ENCODE assay signal across 25 cellular contexts in the genomic region with DNA sequence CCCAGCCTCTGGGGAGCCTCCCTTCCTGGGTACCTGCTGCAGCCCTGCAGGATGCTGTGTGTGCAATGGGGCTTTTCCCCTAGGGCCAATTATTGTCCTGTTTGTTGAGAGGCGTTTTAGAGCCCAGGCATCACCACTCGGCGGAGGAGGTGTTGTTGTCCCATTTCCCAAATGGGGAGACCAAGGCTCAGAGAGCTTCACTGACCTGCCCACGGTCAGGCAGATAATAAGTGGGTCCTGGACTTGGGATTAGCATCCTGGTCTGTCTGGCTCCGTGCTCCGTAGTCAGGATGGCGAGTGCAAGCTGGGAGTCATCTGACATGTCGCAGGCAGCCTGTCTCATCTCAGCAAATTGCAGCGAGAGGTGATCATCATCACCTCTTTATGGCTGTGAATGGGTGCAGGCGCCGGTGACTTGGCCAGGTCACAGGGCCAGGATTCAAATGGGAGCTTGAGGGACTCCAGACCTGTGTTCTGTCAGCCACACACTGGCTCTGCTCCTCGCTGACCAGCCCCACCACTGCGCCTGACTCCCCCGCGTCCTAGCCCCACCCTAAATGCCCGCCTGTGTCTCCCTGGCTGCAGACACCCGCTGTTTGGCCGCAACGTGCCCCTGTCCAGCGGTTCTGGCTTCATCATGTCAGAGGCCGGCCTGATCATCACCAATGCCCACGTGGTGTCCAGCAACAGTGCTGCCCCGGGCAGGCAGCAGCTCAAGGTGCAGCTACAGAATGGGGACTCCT. TPM values are rescaled to one million over a fixed set of nuclear protein-coding genes. Genes with fewer than 3 reads are reported as not detected.
DNase-seq lines count a peak whose midpoint lies in the region; ATAC-seq, FAIRE-seq and TF ChIP-seq lines count a peak whose summit lies in the region.
"Had no signal": no experiment of that assay in that cellular context is flagged by ENCODE, and none has a peak within 500 bp of the region (broad histone marks: within the 10 kb centered on the region; RNA-seq: fewer than 3 reads in every experiment).

No MANE protein-coding gene starts in this region.

- H3K27me3 ChIP-seq in heart left ventricle: no peaks in the 10 kb centered on the region
- no peaks in the 10 kb centered on the region for H3K27me3 ChIP-seq in sigmoid colon
- H3K27me3 ChIP-seq in GM23248 (replicated peaks; ENCODE audit: insufficient read depth): no peaks in the 10 kb centered on the region
- H3K27me3 ChIP-seq: BE2C had no signal

- peak overlapping the region in 10 of 12 donors; percentile 32 to 84 (median 59) for H3K27ac ChIP-seq in heart left ventricle
- H3K27ac ChIP-seq in kidney (ENCODE audit: low read depth in 2 of 2, low read length in 2 of 2): no peak overlapping the region
- peak overlapping the region in 3 of 4 donors; percentile 4 to 39 (median 6) for H3K27ac ChIP-seq in sigmoid colon
- no peak overlapping the region for H3K27ac ChIP-seq in GM23248
- H3K27ac ChIP-seq: SJCRH30 had no signal

- POLR2A ChIA-PET in activated CD8-positive, alpha-beta T cell treated with anti-CD3 and anti-CD28 coated beads, Interleukin-2, amount 10 ng/mL, durations not matched to agents 7 days and 5 days (lab: Charles Lee): no interaction called here

- peak; percentile 82 to 90 (median 86) for ATAC-seq in heart left ventricle
- ATAC-seq in activated CD8-positive, alpha-beta T cell treated with anti-CD3 and anti-CD28 coated beads, Interleukin-2, amount 10 ng/mL, durations not matched to agents 7 days and 5 days: no peak
- ATAC-seq: GM12878, GM23338, Panc1 had no signal

- no peaks in the 10 kb centered on the region for H4K20me1 ChIP-seq in GM23248 (ENCODE audit: insufficient read depth)

- H3K9me3 ChIP-seq in heart left ventricle: no peaks in the 10 kb centered on the region
- H3K9me3 ChIP-seq in kidney (ENCODE audit: control insufficient read depth in 1 of 2, low read length in 2 of 2): no peaks in the 10 kb centered on the region
- H3K9me3 ChIP-seq in sigmoid colon: no peaks in the 10 kb centered on the region
- no peaks in the 10 kb centered on the region for H3K9me3 ChIP-seq in GM23248 (ENCODE audit: low read depth)
- H3K9me3 ChIP-seq: BE2C, HAP-1, SJCRH30 had no signal

- H3K4me3 Mint-ChIP-seq in activated CD8-positive, alpha-beta T cell treated with anti-CD3 and anti-CD28 coated beads, Interleukin-2, amount 10 ng/mL, durations not matched to agents 7 days and 5 days: no peak overlapping the region
- H3K4me3 Mint-ChIP-seq: CD4-positive, alpha-beta T cell; GM23338 had no signal

- in situ Hi-C loops in GM23248 (cut with MboI): no loop called here

- H3F3A ChIP-seq in GM23248 (ENCODE audit: insufficient read depth): no peaks in the 10 kb centered on the region

- H3K9ac ChIP-seq in kidney (ENCODE audit: low read length in 2 of 2) (no peak overlapping the region), GM23248 (no peak overlapping the region)

- WGBS in heart left ventricle, 4 donors: 48 to 69% (median 61%) methylated on average over 23 of the region's 23 CpGs
- WGBS in sigmoid colon, 2 donors: 76 to 86% methylated on average over 23 of the region's 23 CpGs
- 85 to 86% methylated on average over 22 to 23 of the region's 23 CpGs for WGBS in GM23248 (ENCODE audit: low coverage in 1 of 2, low lambda C conversion rate in 2 of 2, missing lambda C conversion rate in 2 of 2), 2 experiments

- TF ChIP-seq CTCF in heart left ventricle (IDR thresholded peaks at IDR 0.05): no peak
- no peak for TF ChIP-seq CTCF in kidney (IDR thresholded peaks at IDR 0.05; ENCODE audit: borderline replicate concordance, extremely low read depth, insufficient read depth)
- TF ChIP-seq CTCF in sigmoid colon (IDR thresholded peaks at IDR 0.05): no peak

- H3K4me1 ChIP-seq in heart left ventricle: peaks cover 0 to 35% (median 19%) of the 10 kb centered on the region in 12 donors
- no peaks in the 10 kb centered on the region for H3K4me1 ChIP-seq in kidney (ENCODE audit: control insufficient read depth in 1 of 2, insufficient read depth in 1 of 2, low read depth in 1 of 2, low read length in 2 of 2)
- peaks cover 0 to 26% (median 20%) of the 10 kb centered on the region in 4 donors for H3K4me1 ChIP-seq in sigmoid colon
- H3K4me1 ChIP-seq in GM23248 (ENCODE audit: insufficient read depth): no peaks in the 10 kb centered on the region
- H3K4me1 ChIP-seq: HAP-1 had no signal

- no peak overlapping the region for H3K27ac Mint-ChIP-seq in activated CD8-positive, alpha-beta T cell treated with anti-CD3 and anti-CD28 coated beads, Interleukin-2, amount 10 ng/mL, durations not matched to agents 7 days and 5 days
- H3K27ac Mint-ChIP-seq: CD4-positive, alpha-beta T cell; GM23338 had no signal

- peaks cover 0 to 26% (median 0%) of the 10 kb centered on the region in 9 donors for H3K36me3 ChIP-seq in heart left ventricle
- no peaks in the 10 kb centered on the region for H3K36me3 ChIP-seq in kidney (ENCODE audit: control insufficient read depth in 1 of 2, insufficient read depth in 2 of 2, low read length in 2 of 2)
- no peaks in the 10 kb centered on the region for H3K36me3 ChIP-seq in sigmoid colon
- H3K36me3 ChIP-seq in GM23248 (ENCODE audit: low read depth): no peaks in the 10 kb centered on the region
- H3K36me3 ChIP-seq: BE2C, HAP-1, SJCRH30 had no signal

- FAIRE-seq in kidney (lab: Jason Lieb, UNC): no peak
- FAIRE-seq: A204.1, GM12878 had no signal

- no peaks in the 10 kb centered on the region for H3K27me3 Mint-ChIP-seq in activated CD8-positive, alpha-beta T cell treated with anti-CD3 and anti-CD28 coated beads, Interleukin-2, amount 10 ng/mL, durations not matched to agents 7 days and 5 days (ENCODE audit: low read depth)
- H3K27me3 Mint-ChIP-seq: CD4-positive, alpha-beta T cell had no signal

- peak; percentile 76 for DNase-seq in SK-N-DZ (ENCODE audit: low spot score)
- DNase-seq in heart left ventricle: peak; percentile 67 to 89 (median 81)
- DNase-seq in kidney: peak; percentile 55
- peak; percentile 79 for DNase-seq in sigmoid colon
- no peak for DNase-seq in activated CD8-positive, alpha-beta T cell treated with anti-CD3 and anti-CD28 coated beads, Interleukin-2, amount 10 ng/mL, durations not matched to agents 7 days and 5 days
- DNase-seq in GM23248: no peak
- no peak for DNase-seq in AG08396 (ENCODE audit: low spot score)
- DNase-seq: BE2C; CD4-positive, alpha-beta T cell; COR-L47; DMS 273 treated with DMSO at 0.1 percent for 48 hours; DND-41; MV-4-11; NCI-H1105 treated with DMSO at 0.1 percent for 48 hours; NCI-H2029 treated with DMSO at 0.1 percent for 48 hours; NCI-H226; NCI-H524; NCI-H774; NK-92 treated with Interleukin-12 subunit alpha and Interleukin-12 subunit beta, amount 100 ng/mL, for 24 hours; SJCRH30 had no signal

- no peaks in the 10 kb centered on the region for H3K9me3 Mint-ChIP-seq in activated CD8-positive, alpha-beta T cell treated with anti-CD3 and anti-CD28 coated beads, Interleukin-2, amount 10 ng/mL, durations not matched to agents 7 days and 5 days (ENCODE audit: insufficient read depth)
- H3K9me3 Mint-ChIP-seq: CD4-positive, alpha-beta T cell; GM23338 had no signal

- H3K4me3 ChIP-seq in heart left ventricle (no peak overlapping the region), kidney (ENCODE audit: low read length in 2 of 2) (no peak overlapping the region), sigmoid colon (no peak overlapping the region), GM23248 (no peak overlapping the region)
- H3K4me3 ChIP-seq: GM12878, GM23338, HAP-1, SJCRH30 had no signal

- no peaks in the 10 kb centered on the region for H3K36me3 Mint-ChIP-seq in activated CD8-positive, alpha-beta T cell treated with anti-CD3 and anti-CD28 coated beads, Interleukin-2, amount 10 ng/mL, durations not matched to agents 7 days and 5 days (ENCODE audit: low read depth)

- H3K9me2 ChIP-seq in GM23248 (ENCODE audit: insufficient read depth): no peaks in the 10 kb centered on the region

- no peaks in the 10 kb centered on the region for H3K4me1 Mint-ChIP-seq in activated CD8-positive, alpha-beta T cell treated with anti-CD3 and anti-CD28 coated beads, Interleukin-2, amount 10 ng/mL, durations not matched to agents 7 days and 5 days (ENCODE audit: low read depth)
- H3K4me1 Mint-ChIP-seq: GM23338 had no signal

- CTCF ChIA-PET in activated CD8-positive, alpha-beta T cell treated with anti-CD3 and anti-CD28 coated beads, Interleukin-2, amount 10 ng/mL, durations not matched to agents 7 days and 5 days (lab: Charles Lee): no interaction called here

- intact Hi-C loops in heart left ventricle (cut with DNase I): loop anchor here in 2 of 10 donors (1.0 to 2.0 kb wide), 2 partner anchors 33 kb away; no protein-coding TSS in a partner anchor
- intact Hi-C loops in kidney (cut with DNase I): no loop called here
- intact Hi-C loops in sigmoid colon (cut with DNase I): no loop called here

- no peak overlapping the region for H3K4me2 ChIP-seq in GM23248 (ENCODE audit: unreplicated experiment)
- H3K4me2 ChIP-seq: GM23338 had no signal

- H3K79me2 ChIP-seq in GM23248 (ENCODE audit: insufficient read depth): no peaks in the 10 kb centered on the region

- no peak overlapping the region for H2AFZ ChIP-seq in GM23248
- H2AFZ ChIP-seq: GM23338 had no signal

- TF ChIP-seq EP300 in sigmoid colon (IDR thresholded peaks at IDR 0.05): peak in 1 of 4 donors; percentile 49

- TF ChIP-seq POLR2A in heart left ventricle (IDR thresholded peaks at IDR 0.05) (no peak), sigmoid colon (IDR thresholded peaks at IDR 0.05) (no peak)

RNA-seq across cellular contexts. Expression of gene HTRA3, which starts 16.6 kb away (rescaled TPM):
- 4.2 and 4.8 TPM in 2 replicates for polyA plus RNA-seq in SK-N-DZ (2014; cell fraction: cytosol; rRNA removed)
- polyA plus RNA-seq in SK-N-DZ (2014; cell fraction: nucleus; rRNA removed): 2.0 and 3.1 TPM in 2 replicates
- total RNA-seq in heart left ventricle (10 to 100 TPM; 26.8 to 84.6 (median 55.0) TPM), kidney (1.7 TPM), sigmoid colon (10 to 100 TPM; 14.5 to 49.6 (median 32.1) TPM)
- polyA plus RNA-seq in heart left ventricle (10 to 100 TPM; 28.9 to 50.1 TPM), kidney (ENCODE audit: insufficient read depth, low read depth, low replicate concordance) (6.5 TPM), sigmoid colon (1 to 10 TPM; 1.2 to 5.0 (median 3.6) TPM), GM23248 (2016; fragmentation: Nextera tagmentation; extraction: Ambion mirVana) (5.2 and 5.7 TPM in 2 replicates)
- not detected for total RNA-seq in activated CD8-positive, alpha-beta T cell treated with anti-CD3 and anti-CD28 coated beads, Interleukin-2, amount 10 ng/mL, durations not matched to agents 7 days and 5 days
- total RNA-seq in GM23248 (2014; rRNA removed; shearing (Covaris generic)): 3.2 and 5.9 TPM in 2 replicates
- total RNA-seq: CD4-positive, alpha-beta T cell had no signal

Comparison
In these comparisons a context has a peak if more than half of its experiments do, and no peak if none do; other contexts are left out.
1. DNase-seq: peak in SK-N-DZ (single experiment), heart left ventricle (5 of 5), kidney (single experiment) and sigmoid colon (single experiment); none in activated CD8-positive, alpha-beta T cell treated with anti-CD3 and anti-CD28 coated beads, Interleukin-2, amount 10 ng/mL, durations not matched to agents 7 days and 5 days (single experiment), GM23248 (single experiment) and AG08396 (single experiment).
2. H3K27ac ChIP-seq: peak in heart left ventricle (10 of 12) and sigmoid colon (3 of 4); none in kidney (0 of 2) and GM23248 (single experiment).